ENCODE assay signal across 17 cellular contexts in the genomic region with DNA sequence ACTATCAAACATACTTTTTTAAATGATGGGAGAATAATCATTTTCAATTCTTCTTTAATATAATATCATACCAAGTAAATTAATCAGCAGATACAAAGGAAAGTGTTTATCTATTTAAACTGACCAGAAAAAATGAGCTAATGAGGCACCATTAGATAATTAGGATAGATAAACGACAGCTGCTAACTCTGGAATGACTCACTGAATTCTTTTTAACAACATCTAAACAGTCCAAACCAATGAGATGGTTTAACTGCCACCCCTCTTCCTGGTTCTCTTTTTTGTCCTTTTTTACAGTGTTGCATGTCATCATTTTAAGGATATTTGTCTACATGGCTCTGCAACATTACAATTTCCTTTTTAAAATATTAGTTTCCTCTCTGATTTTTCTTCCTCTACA. TPM values are rescaled to one million over a fixed set of nuclear protein-coding genes. Genes with fewer than 3 reads are reported as not detected.
DNase-seq lines count a peak whose midpoint lies in the region; ATAC-seq and TF ChIP-seq lines count a peak whose summit lies in the region.
"Had no signal": no experiment of that assay in that cellular context is flagged by ENCODE, and none has a peak within 500 bp of the region (broad histone marks: within the 10 kb centered on the region; RNA-seq: fewer than 3 reads in every experiment).

No MANE protein-coding gene starts in this region.

- ATAC-seq in HG02571 (IDR thresholded peaks at IDR 0.05; ENCODE audit: unreplicated experiment), result no peak
- ATAC-seq: PC-3 had no signal

- peaks cover 19% of the 10 kb centered on the region for H3K36me3 Mint-ChIP-seq in progenitor cell of endocrine pancreas (ENCODE audit: insufficient read depth)
- H3K36me3 Mint-ChIP-seq in activated T-cell treated with anti-CD3 and anti-CD28 coated beads, Interleukin-2, amount 50 U/mL, for 24 hours (ENCODE audit: low read depth), result no peaks in the 10 kb centered on the region

- TF ChIP-seq CTCF in epithelial cell of esophagus (IDR thresholded peaks at IDR 0.05; ENCODE audit: insufficient read depth, low read depth, low read length, missing control alignments) (no peak), progenitor cell of endocrine pancreas (IDR thresholded peaks at IDR 0.05; ENCODE audit: unreplicated experiment) (no peak)

- H3K27me3 Mint-ChIP-seq in progenitor cell of endocrine pancreas, result no peaks in the 10 kb centered on the region
- no peaks in the 10 kb centered on the region for H3K27me3 Mint-ChIP-seq in activated T-cell treated with anti-CD3 and anti-CD28 coated beads, Interleukin-2, amount 50 U/mL, for 24 hours
- H3K27me3 Mint-ChIP-seq: CD4-positive, alpha-beta T cell had no signal

- peaks cover 7% of the 10 kb centered on the region for H3K9me3 Mint-ChIP-seq in progenitor cell of endocrine pancreas (ENCODE audit: low read depth)
- H3K9me3 Mint-ChIP-seq in activated T-cell treated with anti-CD3 and anti-CD28 coated beads, Interleukin-2, amount 50 U/mL, for 24 hours, result no peaks in the 10 kb centered on the region
- H3K9me3 Mint-ChIP-seq: CD4-positive, alpha-beta T cell had no signal

- peak; percentile 3 for DNase-seq in DMS 273 (lab: John Stamatoyannopoulos, UW; ENCODE audit: unreplicated experiment)
- no peak for DNase-seq in DMS 273 treated with DMSO at 0.1 percent for 48 hours (lab: John Stamatoyannopoulos, UW)
- DNase-seq in amniotic epithelial cell (ENCODE audit: low read depth), result peak; percentile 31
- DNase-seq in epithelial cell of esophagus (ENCODE audit: low read depth), result peak; percentile 2
- no peak for DNase-seq in progenitor cell of endocrine pancreas (ENCODE audit: low spot score, unreplicated experiment)
- DNase-seq in GOT3 (lab: John Stamatoyannopoulos, UW), result no peak
- DNase-seq in activated T-cell treated with anti-CD3 and anti-CD28 coated beads, Interleukin-2, amount 50 U/mL, for 24 hours, result no peak
- DNase-seq: BE2C; CD4-positive, alpha-beta T cell; DND-41; MV-4-11; NCI-H1417; NCI-H187 treated with DMSO at 0.1 percent for 48 hours; NCI-H510A; NCI-H774; PC-3 had no signal

- peak overlapping the region; percentile 10 for H3K27ac Mint-ChIP-seq in progenitor cell of endocrine pancreas
- H3K27ac Mint-ChIP-seq in activated T-cell treated with anti-CD3 and anti-CD28 coated beads, Interleukin-2, amount 50 U/mL, for 24 hours, result no peak overlapping the region
- H3K27ac Mint-ChIP-seq: CD4-positive, alpha-beta T cell had no signal

- H3K4me3 ChIP-seq in epithelial cell of esophagus (ENCODE audit: low read length), result no peak overlapping the region

- H3K4me3 Mint-ChIP-seq in progenitor cell of endocrine pancreas (ENCODE audit: low read depth), result no peak overlapping the region
- H3K4me3 Mint-ChIP-seq in activated T-cell treated with anti-CD3 and anti-CD28 coated beads, Interleukin-2, amount 50 U/mL, for 24 hours, result no peak overlapping the region
- H3K4me3 Mint-ChIP-seq: CD4-positive, alpha-beta T cell had no signal

- H3K4me1 Mint-ChIP-seq in progenitor cell of endocrine pancreas (ENCODE audit: low read depth), result peaks cover 27% of the 10 kb centered on the region
- peaks cover 8% of the 10 kb centered on the region for H3K4me1 Mint-ChIP-seq in activated T-cell treated with anti-CD3 and anti-CD28 coated beads, Interleukin-2, amount 50 U/mL, for 24 hours (ENCODE audit: low read depth)

RNA-seq across cellular contexts. Expression of a gene that starts 41.6 kb away (rescaled TPM):
- total RNA-seq in progenitor cell of endocrine pancreas, result 40.7 and 43.8 TPM in 2 replicates
- total RNA-seq: CD4-positive, alpha-beta T cell; PC-3 had no signal

Comparison
In these comparisons a context has a peak if more than half of its experiments do, and no peak if none do; other contexts are left out.
1. DNase-seq: peak in DMS 273 (single experiment), amniotic epithelial cell (single experiment) and epithelial cell of esophagus (single experiment); none in DMS 273 treated with DMSO at 0.1 percent for 48 hours (single experiment), progenitor cell of endocrine pancreas (single experiment), GOT3 (single experiment) and activated T-cell treated with anti-CD3 and anti-CD28 coated beads, Interleukin-2, amount 50 U/mL, for 24 hours (single experiment).